ENCODE assay signal across 12 cellular contexts in genomic region chr11:128227466-128227865, GRCh38.
"Had no signal": no experiment of that assay in that cellular context is flagged by ENCODE, and none has a peak within 500 bp of the region (broad histone marks: within the 10 kb centered on the region; RNA-seq: fewer than 3 reads in every experiment).

No MANE protein-coding gene starts in this region.

- H3K9me3 Mint-ChIP-seq: memory B cell had no signal

- H3K27me3 Mint-ChIP-seq: memory B cell had no signal

- H3K36me3 Mint-ChIP-seq: memory B cell had no signal

- H3K27ac Mint-ChIP-seq: memory B cell, nephron progenitor cell had no signal

- DNase-seq: activated CD4-positive, alpha-beta T cell treated with anti-CD3 and anti-CD28 coated beads for 48 hours; activated gamma-delta T cell; body of pancreas; heart left ventricle; islet precursor cell; left colon; nephron progenitor cell; right cardiac atrium; T-helper 9 cell; testis; trophoblast cell had no signal

- H3K4me3 Mint-ChIP-seq: memory B cell, nephron progenitor cell had no signal

- ATAC-seq: body of pancreas, heart left ventricle, left colon, right cardiac atrium had no signal
